ENCODE assay signal across 13 cellular contexts in the genomic region with DNA sequence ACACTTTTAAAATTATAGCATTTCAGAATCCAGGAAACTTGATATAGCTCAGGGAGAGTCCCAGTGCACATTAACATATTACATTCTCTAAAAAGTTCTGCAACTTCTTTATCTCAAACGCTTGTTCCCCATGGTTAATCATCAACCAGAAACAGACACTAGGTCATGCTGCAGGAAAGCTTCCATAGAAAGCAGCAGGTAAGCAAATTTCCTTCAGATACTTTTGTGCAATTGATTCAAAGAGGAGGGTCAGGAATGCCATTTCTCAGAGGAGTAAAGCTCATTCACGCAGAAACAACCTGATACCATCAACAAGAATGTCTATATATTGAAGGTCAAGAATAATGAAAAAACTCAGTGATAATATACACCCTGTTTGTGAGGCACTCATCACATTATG.
A peak's percentile ranks its signal among the peaks of the same experiment; 100 is the strongest.
DNase-seq lines count a peak whose midpoint lies in the region; ATAC-seq, FAIRE-seq and TF ChIP-seq lines count a peak whose summit lies in the region.
"Had no signal": no experiment of that assay in that cellular context is flagged by ENCODE, and none has a peak within 500 bp of the region (broad histone marks: within the 10 kb centered on the region; RNA-seq: fewer than 3 reads in every experiment).

No MANE protein-coding gene starts in this region.

- no peaks in the 10 kb centered on the region for H3K36me3 ChIP-seq in tibial nerve
- H3K36me3 ChIP-seq: SJSA1 had no signal

- H3K27me3 Mint-ChIP-seq in natural killer cell treated with Interleukin-12 subunit alpha and Interleukin-12 subunit beta and Interleukin-15 and Interleukin-18, amount 100 ng/mL, for 72 hours: peaks cover 0 to 9% of the 10 kb centered on the region in 2 donors
- H3K27me3 Mint-ChIP-seq: stimulated activated naive CD8-positive, alpha-beta T cell treated with anti-CD3 and anti-CD28 coated beads, Interleukin-15, Interleukin-2, amounts not matched to agents 100 ng/mL and 50 ng/mL, for 24 hours had no signal

- no peak for TF ChIP-seq RAD21 in A549 (conservative IDR thresholded peaks at IDR 0.05 in 1 of 2, IDR thresholded peaks at IDR 0.05 in 1 of 2)

- H3K9me3 Mint-ChIP-seq in natural killer cell treated with Interleukin-12 subunit alpha and Interleukin-12 subunit beta and Interleukin-15 and Interleukin-18, amount 100 ng/mL, for 72 hours: no peaks in the 10 kb centered on the region
- H3K9me3 Mint-ChIP-seq: stimulated activated naive CD8-positive, alpha-beta T cell treated with anti-CD3 and anti-CD28 coated beads, Interleukin-15, Interleukin-2, amounts not matched to agents 100 ng/mL and 50 ng/mL, for 24 hours had no signal

- FAIRE-seq in A549 (lab: Jason Lieb, UNC): no peak

- no peak overlapping the region for H3K4me3 Mint-ChIP-seq in natural killer cell treated with Interleukin-12 subunit alpha and Interleukin-12 subunit beta and Interleukin-15 and Interleukin-18, amount 100 ng/mL, for 72 hours
- H3K4me3 Mint-ChIP-seq: stimulated activated naive CD8-positive, alpha-beta T cell treated with anti-CD3 and anti-CD28 coated beads, Interleukin-15, Interleukin-2, amounts not matched to agents 100 ng/mL and 50 ng/mL, for 24 hours had no signal

- H3K27ac Mint-ChIP-seq in natural killer cell treated with Interleukin-12 subunit alpha and Interleukin-12 subunit beta and Interleukin-15 and Interleukin-18, amount 100 ng/mL, for 72 hours: no peak overlapping the region
- H3K27ac Mint-ChIP-seq: stimulated activated naive CD8-positive, alpha-beta T cell treated with anti-CD3 and anti-CD28 coated beads, Interleukin-15, Interleukin-2, amounts not matched to agents 100 ng/mL and 50 ng/mL, for 24 hours had no signal

- no peak overlapping the region for H3K4me3 ChIP-seq in A549
- H3K4me3 ChIP-seq in tibial nerve: no peak overlapping the region
- H3K4me3 ChIP-seq: SJSA1 had no signal

- no peak for DNase-seq in A549 (ENCODE audit: low read depth in 1 of 2, low spot score in 1 of 2)
- DNase-seq in SW480 (ENCODE audit: low spot score): peak; percentile 20
- DNase-seq in left kidney (ENCODE audit: low read depth, low spot score): peak; percentile 69
- DNase-seq in natural killer cell treated with Interleukin-12 subunit alpha and Interleukin-12 subunit beta and Interleukin-15 and Interleukin-18, amount 100 ng/mL, for 72 hours (ENCODE audit: low spot score): no peak
- no peak for DNase-seq in tibial nerve (ENCODE audit: low spot score in 2 of 2)
- DNase-seq: DMS153; effector CD4-positive, alpha-beta T cell; mesenchymal stem cell had no signal

- no peak for TF ChIP-seq POLR2A in A549 (IDR thresholded peaks at IDR 0.05; ENCODE audit: low read length)
- TF ChIP-seq POLR2A in tibial nerve (IDR thresholded peaks at IDR 0.05): no peak

- no peak for TF ChIP-seq EP300 in A549 (IDR thresholded peaks at IDR 0.05)
- TF ChIP-seq EP300 in tibial nerve (IDR thresholded peaks at IDR 0.05): no peak

- CTCF ChIA-PET in A549 (lab: Yijun Ruan, JAX): no interaction called here

- no peaks in the 10 kb centered on the region for H3K36me3 Mint-ChIP-seq in natural killer cell treated with Interleukin-12 subunit alpha and Interleukin-12 subunit beta and Interleukin-15 and Interleukin-18, amount 100 ng/mL, for 72 hours

- no peaks in the 10 kb centered on the region for H3K9me3 ChIP-seq in A549
- no peaks in the 10 kb centered on the region for H3K9me3 ChIP-seq in tibial nerve
- H3K9me3 ChIP-seq: SJSA1 had no signal

- H3K4me1 ChIP-seq in A549 (peaks cover 25% of the 10 kb centered on the region), tibial nerve (peaks cover 0 to 30% (median 5%) of the 10 kb centered on the region in 4 donors)

- TF ChIP-seq CTCF in A549 (IDR thresholded peaks at IDR 0.05) (no peak), tibial nerve (IDR thresholded peaks at IDR 0.05) (no peak)

- WGBS in A549 (ENCODE audit: missing lambda C conversion rate): 12% methylated on average over 2 of the region's 2 CpGs
- WGBS in tibial nerve, 2 donors: 45 to 54% methylated on average over 2 of the region's 2 CpGs

- H3K4me1 Mint-ChIP-seq in natural killer cell treated with Interleukin-12 subunit alpha and Interleukin-12 subunit beta and Interleukin-15 and Interleukin-18, amount 100 ng/mL, for 72 hours (ENCODE audit: low read depth in 2 of 2): peaks cover 23% of the 10 kb centered on the region in 2 donors

- POLR2A ChIA-PET in A549 (lab: Yijun Ruan, JAX): no interaction called here

- H3K27ac ChIP-seq in A549: no peak overlapping the region
- H3K27ac ChIP-seq in tibial nerve: no peak overlapping the region
- H3K27ac ChIP-seq: SJSA1 had no signal

- ATAC-seq in A549 (no peak), GM18907 (IDR thresholded peaks at IDR 0.05; ENCODE audit: unreplicated experiment) (peak; percentile 19), HG02938 (IDR thresholded peaks at IDR 0.05; ENCODE audit: unreplicated experiment) (no peak), HG03025 (IDR thresholded peaks at IDR 0.05; ENCODE audit: low FRiP score, unreplicated experiment) (no peak)
- no peak for ATAC-seq in natural killer cell treated with Interleukin-12 subunit alpha and Interleukin-12 subunit beta and Interleukin-15 and Interleukin-18, amount 100 ng/mL, for 72 hours

- peak overlapping the region; percentile 52 for H3K4me2 ChIP-seq in A549

- H3K27me3 ChIP-seq in tibial nerve: no peaks in the 10 kb centered on the region
- H3K27me3 ChIP-seq: SJSA1 had no signal

TF ChIP-seq in A549, 52 proteins besides CTCF, POLR2A, EP300 and RAD21:
- TF ChIP-seq RFX5 (IDR thresholded peaks at IDR 0.05) (no peak), FOXS1 (CRISPR knock-in tag; IDR thresholded peaks at IDR 0.05) (no peak), FOSB (CRISPR knock-in tag; IDR thresholded peaks at IDR 0.05) (no peak), EHMT2 (IDR thresholded peaks at IDR 0.05; ENCODE audit: low read depth) (no peak), RCOR1 (IDR thresholded peaks at IDR 0.05; ENCODE audit: low read depth, low read length) (no peak)
- TF ChIP-seq, protein P1, sequence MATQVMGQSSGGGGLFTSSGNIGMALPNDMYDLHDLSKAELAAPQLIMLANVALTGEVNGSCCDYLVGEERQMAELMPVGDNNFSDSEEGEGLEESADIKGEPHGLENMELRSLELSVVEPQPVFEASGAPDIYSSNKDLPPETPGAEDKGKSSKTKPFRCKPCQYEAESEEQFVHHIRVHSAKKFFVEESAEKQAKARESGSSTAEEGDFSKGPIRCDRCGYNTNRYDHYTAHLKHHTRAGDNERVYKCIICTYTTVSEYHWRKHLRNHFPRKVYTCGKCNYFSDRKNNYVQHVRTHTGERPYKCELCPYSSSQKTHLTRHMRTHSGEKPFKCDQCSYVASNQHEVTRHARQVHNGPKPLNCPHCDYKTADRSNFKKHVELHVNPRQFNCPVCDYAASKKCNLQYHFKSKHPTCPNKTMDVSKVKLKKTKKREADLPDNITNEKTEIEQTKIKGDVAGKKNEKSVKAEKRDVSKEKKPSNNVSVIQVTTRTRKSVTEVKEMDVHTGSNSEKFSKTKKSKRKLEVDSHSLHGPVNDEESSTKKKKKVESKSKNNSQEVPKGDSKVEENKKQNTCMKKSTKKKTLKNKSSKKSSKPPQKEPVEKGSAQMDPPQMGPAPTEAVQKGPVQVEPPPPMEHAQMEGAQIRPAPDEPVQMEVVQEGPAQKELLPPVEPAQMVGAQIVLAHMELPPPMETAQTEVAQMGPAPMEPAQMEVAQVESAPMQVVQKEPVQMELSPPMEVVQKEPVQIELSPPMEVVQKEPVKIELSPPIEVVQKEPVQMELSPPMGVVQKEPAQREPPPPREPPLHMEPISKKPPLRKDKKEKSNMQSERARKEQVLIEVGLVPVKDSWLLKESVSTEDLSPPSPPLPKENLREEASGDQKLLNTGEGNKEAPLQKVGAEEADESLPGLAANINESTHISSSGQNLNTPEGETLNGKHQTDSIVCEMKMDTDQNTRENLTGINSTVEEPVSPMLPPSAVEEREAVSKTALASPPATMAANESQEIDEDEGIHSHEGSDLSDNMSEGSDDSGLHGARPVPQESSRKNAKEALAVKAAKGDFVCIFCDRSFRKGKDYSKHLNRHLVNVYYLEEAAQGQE (IDR thresholded peaks at IDR 0.05): no peak
- TF ChIP-seq, protein P2, sequence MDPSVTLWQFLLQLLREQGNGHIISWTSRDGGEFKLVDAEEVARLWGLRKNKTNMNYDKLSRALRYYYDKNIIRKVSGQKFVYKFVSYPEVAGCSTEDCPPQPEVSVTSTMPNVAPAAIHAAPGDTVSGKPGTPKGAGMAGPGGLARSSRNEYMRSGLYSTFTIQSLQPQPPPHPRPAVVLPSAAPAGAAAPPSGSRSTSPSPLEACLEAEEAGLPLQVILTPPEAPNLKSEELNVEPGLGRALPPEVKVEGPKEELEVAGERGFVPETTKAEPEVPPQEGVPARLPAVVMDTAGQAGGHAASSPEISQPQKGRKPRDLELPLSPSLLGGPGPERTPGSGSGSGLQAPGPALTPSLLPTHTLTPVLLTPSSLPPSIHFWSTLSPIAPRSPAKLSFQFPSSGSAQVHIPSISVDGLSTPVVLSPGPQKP (IDR thresholded peaks at IDR 0.05; ENCODE audit: low read depth, low read length): no peak

Comparison
In these comparisons a context has a peak if more than half of its experiments do, and no peak if none do; other contexts are left out.
1. DNase-seq: peak in SW480 (single experiment) and left kidney (single experiment); none in A549 (0 of 2), natural killer cell treated with Interleukin-12 subunit alpha and Interleukin-12 subunit beta and Interleukin-15 and Interleukin-18, amount 100 ng/mL, for 72 hours (single experiment) and tibial nerve (0 of 2).